In genomic region chr22:48636746-48637145, GRCh38 we compare ENCODE assay signal across 21 cellular contexts.
"Had no signal": no experiment of that assay in that cellular context is flagged by ENCODE, and none has a peak within 500 bp of the region (broad histone marks: within the 10 kb centered on the region; RNA-seq: fewer than 3 reads in every experiment).

No MANE protein-coding gene starts in this region.

- H3K79me2 ChIP-seq: parathyroid adenoma had no signal

- H3K27me3 Mint-ChIP-seq: natural killer cell treated with Interleukin-12 subunit alpha and Interleukin-12 subunit beta and Interleukin-15 and Interleukin-18, amount 100 ng/mL, for 72 hours had no signal

- H3K27me3 ChIP-seq: foreskin keratinocyte, right lobe of liver, transverse colon had no signal

- H3K4me1 ChIP-seq: foreskin keratinocyte, parathyroid adenoma, prostate gland had no signal

- H3K36me3 ChIP-seq: prostate gland, right lobe of liver, stomach, thoracic aorta, transverse colon had no signal

- H3K27ac Mint-ChIP-seq: endodermal cell; natural killer cell treated with Interleukin-12 subunit alpha and Interleukin-12 subunit beta and Interleukin-15 and Interleukin-18, amount 100 ng/mL, for 72 hours had no signal

- H3K4me3 ChIP-seq: coronary artery, lung, prostate gland, right lobe of liver, stomach, thoracic aorta, transverse colon had no signal

- H3K9ac ChIP-seq: parathyroid adenoma had no signal

- H3K9me3 ChIP-seq: prostate gland, right lobe of liver, stomach, thoracic aorta, transverse colon had no signal

- H3K9me3 Mint-ChIP-seq: endodermal cell; natural killer cell treated with Interleukin-12 subunit alpha and Interleukin-12 subunit beta and Interleukin-15 and Interleukin-18, amount 100 ng/mL, for 72 hours had no signal

- H3K27ac ChIP-seq: coronary artery, foreskin keratinocyte, parathyroid adenoma, prostate gland, stomach, thoracic aorta, transverse colon had no signal

- H3K4me3 Mint-ChIP-seq: endodermal cell; natural killer cell treated with Interleukin-12 subunit alpha and Interleukin-12 subunit beta and Interleukin-15 and Interleukin-18, amount 100 ng/mL, for 72 hours had no signal

- ATAC-seq: foreskin keratinocyte, left cardiac atrium, left ventricle myocardium superior had no signal

- H2AFZ ChIP-seq: parathyroid adenoma had no signal

- H3K36me3 Mint-ChIP-seq: natural killer cell treated with Interleukin-12 subunit alpha and Interleukin-12 subunit beta and Interleukin-15 and Interleukin-18, amount 100 ng/mL, for 72 hours had no signal

- DNase-seq: effector CD4-positive, alpha-beta T cell; endodermal cell; erythroblast; foreskin keratinocyte; kidney; left cardiac atrium; left ventricle myocardium superior; mesenchymal stem cell; midbrain; right lobe of liver; stimulated activated CD4-positive, alpha-beta T cell treated with anti-CD3 and anti-CD28 coated beads, Interleukin-2, amount 100 ng/mL, for 24 hours; stimulated activated CD4-positive, alpha-beta T cell treated with anti-CD3 and anti-CD28 coated beads, Interleukin-4, amount 100 ng/mL, for 4 hours; stimulated activated naive CD4-positive, alpha-beta T cell; stomach; transverse colon had no signal
